ENCODE assay signal across 11 cellular contexts in genomic region chr3:175672119-175672689, GRCh38.
DNase-seq lines count a peak whose midpoint lies in the region; ATAC-seq and TF ChIP-seq lines count a peak whose summit lies in the region.
"Had no signal": no experiment of that assay in that cellular context is flagged by ENCODE, and none has a peak within 500 bp of the region (broad histone marks: within the 10 kb centered on the region; RNA-seq: fewer than 3 reads in every experiment).

No MANE protein-coding gene starts in this region.

- DNase-seq in G401 (ENCODE audit: low spot score) (peak; percentile 12), SJSA1 (ENCODE audit: low read depth in 1 of 2, low spot score in 2 of 2) (peak in 1 of 2 experiments; percentile 3), right atrium auricular region (ENCODE audit: low spot score) (no peak), gastrocnemius medialis (no peak), middle frontal gyrus (ENCODE audit: extremely low spot score, low spot score) (no peak), OCI-LY7 (ENCODE audit: low spot score) (no peak), NCI-H345 treated with DMSO at 0.1 percent for 48 hours (lab: John Stamatoyannopoulos, UW; ENCODE audit: unreplicated experiment) (no peak)
- DNase-seq in stimulated activated CD4-positive, alpha-beta T cell treated with anti-CD3 and anti-CD28 coated beads, Interleukin-2, amount 100 ng/mL, for 48 hours: no peak
- DNase-seq: NCI-H2029 treated with DMSO at 0.1 percent for 48 hours, T-helper 9 cell had no signal

- H3K27ac ChIP-seq in SJSA1: no peak overlapping the region
- no peak overlapping the region for H3K27ac ChIP-seq in right atrium auricular region
- no peak overlapping the region for H3K27ac ChIP-seq in gastrocnemius medialis
- H3K27ac ChIP-seq in OCI-LY7 (ENCODE audit: low read depth, low read length, poor library complexity, severe bottlenecking): no peak overlapping the region
- H3K27ac ChIP-seq: epithelial cell of prostate had no signal

- TF ChIP-seq POLR2A in gastrocnemius medialis (IDR thresholded peaks at IDR 0.05): no peak

- no peaks in the 10 kb centered on the region for H4K20me1 ChIP-seq in OCI-LY7 (ENCODE audit: insufficient read depth, low read length)

- POLR2A ChIA-PET in OCI-LY7 (lab: Charles Lee): no interaction called here

- H3K4me3 ChIP-seq in SJSA1 (peak overlapping the region; percentile 19), right atrium auricular region (peak overlapping the region; percentile 15 to 36), gastrocnemius medialis (peak overlapping the region in 3 of 4 donors; percentile 17 to 27 (median 19)), OCI-LY7 (ENCODE audit: low read depth, low read length, poor library complexity, severe bottlenecking) (no peak overlapping the region)

- no peaks in the 10 kb centered on the region for H3K9me2 ChIP-seq in OCI-LY7 (ENCODE audit: insufficient read depth, low read length)

- H2AFZ ChIP-seq in OCI-LY7 (ENCODE audit: low read length): no peak overlapping the region

- no peaks in the 10 kb centered on the region for H3K27me3 ChIP-seq in SJSA1 (replicated peaks)
- no peaks in the 10 kb centered on the region for H3K27me3 ChIP-seq in right atrium auricular region
- no peaks in the 10 kb centered on the region for H3K27me3 ChIP-seq in gastrocnemius medialis

- CTCF ChIA-PET in OCI-LY7 (lab: Charles Lee; ENCODE audit: unreplicated experiment): no interaction called here

- H3K36me3 ChIP-seq in SJSA1: no peaks in the 10 kb centered on the region
- no peaks in the 10 kb centered on the region for H3K36me3 ChIP-seq in right atrium auricular region
- no peaks in the 10 kb centered on the region for H3K36me3 ChIP-seq in gastrocnemius medialis
- H3K36me3 ChIP-seq in OCI-LY7 (ENCODE audit: insufficient read depth, low read length): no peaks in the 10 kb centered on the region

- no peak for ATAC-seq in gastrocnemius medialis

- no peak overlapping the region for H3K4me2 ChIP-seq in OCI-LY7 (ENCODE audit: low read length)

- no peaks in the 10 kb centered on the region for H3K79me2 ChIP-seq in OCI-LY7 (ENCODE audit: insufficient read depth, low read depth, low read length)

- intact Hi-C loops in gastrocnemius medialis (cut with DNase I; ENCODE audit: low total_unique reads) (no loop called here), OCI-LY7 (cut with micrococcal nuclease; ENCODE audit: unreplicated experiment) (no loop called here)

- in situ Hi-C loops in G401 (cut with HindIII; ENCODE audit: low sequenced_read_pairs): no loop called here
- in situ Hi-C loops in gastrocnemius medialis (cut with MboI; ENCODE audit: low sequenced_read_pairs in 4 of 4): no loop called here

- H3K9me3 ChIP-seq in SJSA1 (replicated peaks) (no peaks in the 10 kb centered on the region), right atrium auricular region (no peaks in the 10 kb centered on the region), gastrocnemius medialis (no peaks in the 10 kb centered on the region), OCI-LY7 (ENCODE audit: low read length) (no peaks in the 10 kb centered on the region)

- 0 out of 2 replicates have a peak, but pooled peaks cover 4% of the 10 kb centered on the region for H3K4me1 ChIP-seq in SJSA1 (replicated peaks)
- no peaks in the 10 kb centered on the region for H3K4me1 ChIP-seq in right atrium auricular region
- no peaks in the 10 kb centered on the region for H3K4me1 ChIP-seq in gastrocnemius medialis
- no peaks in the 10 kb centered on the region for H3K4me1 ChIP-seq in OCI-LY7 (ENCODE audit: insufficient read depth, low read length, poor library complexity, severe bottlenecking)

- BruUV-seq in OCI-LY7 (replicated peaks; lab: Mats Ljungman, UMichigan): no TSS peak

- no peak for TF ChIP-seq CTCF in right atrium auricular region (IDR thresholded peaks at IDR 0.05)
- no peak for TF ChIP-seq CTCF in gastrocnemius medialis (IDR thresholded peaks at IDR 0.05 in 4 of 5, conservative IDR thresholded peaks at IDR 0.05 in 1 of 5)
- TF ChIP-seq CTCF in OCI-LY7 (conservative IDR thresholded peaks at IDR 0.05; ENCODE audit: low read length): no peak
